ENCODE assay signal across 8 cellular contexts in the genomic region with DNA sequence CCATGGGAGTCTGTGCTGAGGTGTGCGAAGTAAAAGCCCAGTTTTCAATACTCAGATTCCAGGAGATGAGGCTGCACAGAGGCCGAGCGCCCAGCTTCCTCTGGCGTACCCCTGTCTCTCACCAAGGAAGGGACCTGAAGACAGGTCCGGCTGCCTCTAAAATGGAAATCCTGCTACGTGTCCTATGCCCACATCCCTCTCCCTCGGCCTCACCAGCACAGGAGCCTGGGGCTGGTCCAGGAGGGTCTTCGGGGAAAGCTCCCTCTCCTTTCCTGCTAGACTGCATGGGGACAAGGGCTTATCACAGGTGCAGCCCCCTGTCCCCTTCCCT. TPM values are rescaled to one million over a fixed set of nuclear protein-coding genes. Genes with fewer than 3 reads are reported as not detected.
DNase-seq lines count a peak whose midpoint lies in the region; ATAC-seq and TF ChIP-seq lines count a peak whose summit lies in the region.

No MANE protein-coding gene starts in this region.

- H3K36me3 Mint-ChIP-seq in activated CD8-positive, alpha-beta memory T cell treated with anti-CD3 and anti-CD28 coated beads, Interleukin-2, amount 10 ng/mL, durations not matched to agents 7 days and 5 days = peaks cover 4% of the 10 kb centered on the region
- peaks cover 18% of the 10 kb centered on the region for H3K36me3 Mint-ChIP-seq in activated T-helper 17 cell treated with anti-CD3 and anti-CD28 coated beads, Interleukin-2, amount 50 U/mL, for 72 hours (ENCODE audit: low read depth)

- no peaks in the 10 kb centered on the region for H3K36me3 ChIP-seq in kidney epithelial cell (ENCODE audit: control insufficient read depth, insufficient read depth, low read length)
- peaks cover 0 to 5% of the 10 kb centered on the region in 2 donors for H3K36me3 ChIP-seq in thyroid gland

- TF ChIP-seq CTCF in kidney epithelial cell (IDR thresholded peaks at IDR 0.05; ENCODE audit: insufficient read depth, low read length, poor library complexity, severe bottlenecking) (no peak), thyroid gland (IDR thresholded peaks at IDR 0.05) (no peak)

- peak overlapping the region; percentile 72 for H3K4me3 ChIP-seq in kidney epithelial cell (ENCODE audit: low read depth, low read length)
- peak overlapping the region; percentile 57 to 66 (median 61) for H3K4me3 ChIP-seq in thyroid gland (replicated peaks in 1 of 3)

- no peak for ATAC-seq in activated CD8-positive, alpha-beta memory T cell treated with anti-CD3 and anti-CD28 coated beads, Interleukin-2, amount 10 ng/mL, durations not matched to agents 7 days and 5 days
- ATAC-seq in activated T-helper 17 cell treated with anti-CD3 and anti-CD28 coated beads, Interleukin-2, amount 50 U/mL, for 72 hours (replicated peaks) = no peak
- ATAC-seq in GM19351 (IDR thresholded peaks at IDR 0.05; ENCODE audit: unreplicated experiment) = no peak

- no peak for DNase-seq in activated CD8-positive, alpha-beta memory T cell treated with anti-CD3 and anti-CD28 coated beads, Interleukin-2, amount 10 ng/mL, durations not matched to agents 7 days and 5 days
- DNase-seq in activated CD8-positive, alpha-beta memory T cell treated with anti-CD3 and anti-CD28 coated beads, Interleukin-2, amount 50 U/mL, for 4 hours = no peak
- DNase-seq in kidney epithelial cell (ENCODE audit: low read depth) (no peak), thyroid gland (no peak), erythroblast (lab: John Stamatoyannopoulos, UW) (no peak)
- DNase-seq in stimulated activated CD4-positive, alpha-beta T cell treated with anti-CD3 and anti-CD28 coated beads, Interleukin-4, amount 100 ng/mL, for 24 hours = no peak

- H3K27me3 Mint-ChIP-seq in activated CD8-positive, alpha-beta memory T cell treated with anti-CD3 and anti-CD28 coated beads, Interleukin-2, amount 10 ng/mL, durations not matched to agents 7 days and 5 days = no peaks in the 10 kb centered on the region
- H3K27me3 Mint-ChIP-seq in activated T-helper 17 cell treated with anti-CD3 and anti-CD28 coated beads, Interleukin-2, amount 50 U/mL, for 72 hours = no peaks in the 10 kb centered on the region

- peak overlapping the region; percentile 88 for H3K27ac Mint-ChIP-seq in activated CD8-positive, alpha-beta memory T cell treated with anti-CD3 and anti-CD28 coated beads, Interleukin-2, amount 10 ng/mL, durations not matched to agents 7 days and 5 days
- peak overlapping the region; percentile 91 for H3K27ac Mint-ChIP-seq in activated T-helper 17 cell treated with anti-CD3 and anti-CD28 coated beads, Interleukin-2, amount 50 U/mL, for 72 hours

- no peaks in the 10 kb centered on the region for H3K9me3 Mint-ChIP-seq in activated CD8-positive, alpha-beta memory T cell treated with anti-CD3 and anti-CD28 coated beads, Interleukin-2, amount 10 ng/mL, durations not matched to agents 7 days and 5 days (ENCODE audit: low read depth)
- H3K9me3 Mint-ChIP-seq in activated T-helper 17 cell treated with anti-CD3 and anti-CD28 coated beads, Interleukin-2, amount 50 U/mL, for 72 hours = no peaks in the 10 kb centered on the region

- intact Hi-C loops in thyroid gland (cut with DNase I) = loop anchor here (5.0 to 10.0 kb wide), 2 partner anchors 34 to 374 kb away; a partner anchor contains a TSS

- H3K27me3 ChIP-seq in kidney epithelial cell (ENCODE audit: control insufficient read depth, insufficient read depth, low read length) (no peaks in the 10 kb centered on the region), thyroid gland (no peaks in the 10 kb centered on the region)

- CTCF ChIA-PET in activated CD8-positive, alpha-beta memory T cell treated with anti-CD3 and anti-CD28 coated beads, Interleukin-2, amount 10 ng/mL, durations not matched to agents 7 days and 5 days (lab: Charles Lee) = interaction anchor here (2.1 to 2.3 kb wide), 2 partner anchors 27 to 58 kb away, joined by 5 to 6 read pairs; a partner anchor contains a TSS

- H3K4me3 Mint-ChIP-seq in activated CD8-positive, alpha-beta memory T cell treated with anti-CD3 and anti-CD28 coated beads, Interleukin-2, amount 10 ng/mL, durations not matched to agents 7 days and 5 days = peak overlapping the region; percentile 85
- peak overlapping the region; percentile 90 for H3K4me3 Mint-ChIP-seq in activated T-helper 17 cell treated with anti-CD3 and anti-CD28 coated beads, Interleukin-2, amount 50 U/mL, for 72 hours

- H3K4me1 ChIP-seq in thyroid gland = peaks cover 17 to 18% of the 10 kb centered on the region in 2 donors

- 4 to 13% methylated on average over 5 of the region's 8 CpGs for WGBS in thyroid gland, 2 donors

- H3K9me3 ChIP-seq in thyroid gland = no peaks in the 10 kb centered on the region

- H3K4me1 Mint-ChIP-seq in activated CD8-positive, alpha-beta memory T cell treated with anti-CD3 and anti-CD28 coated beads, Interleukin-2, amount 10 ng/mL, durations not matched to agents 7 days and 5 days = peaks cover 34% of the 10 kb centered on the region
- peaks cover 11% of the 10 kb centered on the region for H3K4me1 Mint-ChIP-seq in activated T-helper 17 cell treated with anti-CD3 and anti-CD28 coated beads, Interleukin-2, amount 50 U/mL, for 72 hours

- TF ChIP-seq POLR2A in thyroid gland (IDR thresholded peaks at IDR 0.05) (no peak), erythroblast (IDR thresholded peaks at IDR 0.05; ENCODE audit: low read length) (no peak)

- H3K27ac ChIP-seq in thyroid gland = peak overlapping the region; percentile 49 to 86 (median 83)

RNA-seq across cellular contexts. Expression of a gene that starts 0.4 kb away (rescaled TPM):
- 10 to 100 TPM; 51.9 to 56.4 TPM for total RNA-seq in activated CD8-positive, alpha-beta memory T cell treated with anti-CD3 and anti-CD28 coated beads, Interleukin-2, amount 10 ng/mL, durations not matched to agents 7 days and 5 days
- 10 to 100 TPM; 42.3 to 48.6 TPM for total RNA-seq in activated T-helper 17 cell treated with anti-CD3 and anti-CD28 coated beads, Interleukin-2, amount 50 U/mL, for 72 hours
- total RNA-seq in kidney epithelial cell (68.7 and 73.5 TPM in 2 replicates), thyroid gland (100 to 1,000 TPM in 1 of 4 donors, 10 to 100 TPM in 3; 23.5 to 125 (median 87.5) TPM)

RNA-seq across cellular contexts. Expression of a gene that starts 5.6 kb away (rescaled TPM):
- total RNA-seq in activated CD8-positive, alpha-beta memory T cell treated with anti-CD3 and anti-CD28 coated beads, Interleukin-2, amount 10 ng/mL, durations not matched to agents 7 days and 5 days = 10 to 100 TPM; 24.1 to 27.0 TPM
- total RNA-seq in activated T-helper 17 cell treated with anti-CD3 and anti-CD28 coated beads, Interleukin-2, amount 50 U/mL, for 72 hours = 10 to 100 TPM; 18.3 TPM
- total RNA-seq in kidney epithelial cell = 16.5 and 20.1 TPM in 2 replicates
- total RNA-seq in thyroid gland = 10 to 100 TPM in 3 of 4 donors, 1 to 10 TPM in 1; 8.3 to 26.5 (median 13.6) TPM

RNA-seq across cellular contexts. Expression of a gene that starts 26.2 kb away (rescaled TPM):
- 100 to 1,000 TPM; 313 to 344 TPM for total RNA-seq in activated CD8-positive, alpha-beta memory T cell treated with anti-CD3 and anti-CD28 coated beads, Interleukin-2, amount 10 ng/mL, durations not matched to agents 7 days and 5 days
- 100 to 1,000 TPM; 288 to 364 TPM for total RNA-seq in activated T-helper 17 cell treated with anti-CD3 and anti-CD28 coated beads, Interleukin-2, amount 50 U/mL, for 72 hours
- 479 and 548 TPM in 2 replicates for total RNA-seq in kidney epithelial cell
- 100 to 1,000 TPM; 378 to 457 (median 410) TPM for total RNA-seq in thyroid gland

RNA-seq across cellular contexts. Expression of a gene that starts 31.4 kb away (rescaled TPM):
- total RNA-seq in activated CD8-positive, alpha-beta memory T cell treated with anti-CD3 and anti-CD28 coated beads, Interleukin-2, amount 10 ng/mL, durations not matched to agents 7 days and 5 days = 100 to 1,000 TPM; 262 to 325 TPM
- total RNA-seq in activated T-helper 17 cell treated with anti-CD3 and anti-CD28 coated beads, Interleukin-2, amount 50 U/mL, for 72 hours = 100 to 1,000 TPM; 284 to 285 TPM
- total RNA-seq in kidney epithelial cell (302 and 377 TPM in 2 replicates), thyroid gland (100 to 1,000 TPM; 157 to 385 (median 283) TPM)

RNA-seq across cellular contexts. Expression of a gene that starts 41.0 kb away (rescaled TPM):
- total RNA-seq in activated CD8-positive, alpha-beta memory T cell treated with anti-CD3 and anti-CD28 coated beads, Interleukin-2, amount 10 ng/mL, durations not matched to agents 7 days and 5 days = 1 to 10 TPM; 1.1 to 1.8 TPM
- total RNA-seq in activated T-helper 17 cell treated with anti-CD3 and anti-CD28 coated beads, Interleukin-2, amount 50 U/mL, for 72 hours = under 1 TPM; 0.43 to 0.61 TPM
- total RNA-seq in kidney epithelial cell = 0.21 and 0.38 TPM in 2 replicates
- 10 to 100 TPM in 1 of 4 donors, 1 to 10 TPM in 3; 2.1 to 14.0 (median 3.8) TPM for total RNA-seq in thyroid gland
